In the genomic region with DNA sequence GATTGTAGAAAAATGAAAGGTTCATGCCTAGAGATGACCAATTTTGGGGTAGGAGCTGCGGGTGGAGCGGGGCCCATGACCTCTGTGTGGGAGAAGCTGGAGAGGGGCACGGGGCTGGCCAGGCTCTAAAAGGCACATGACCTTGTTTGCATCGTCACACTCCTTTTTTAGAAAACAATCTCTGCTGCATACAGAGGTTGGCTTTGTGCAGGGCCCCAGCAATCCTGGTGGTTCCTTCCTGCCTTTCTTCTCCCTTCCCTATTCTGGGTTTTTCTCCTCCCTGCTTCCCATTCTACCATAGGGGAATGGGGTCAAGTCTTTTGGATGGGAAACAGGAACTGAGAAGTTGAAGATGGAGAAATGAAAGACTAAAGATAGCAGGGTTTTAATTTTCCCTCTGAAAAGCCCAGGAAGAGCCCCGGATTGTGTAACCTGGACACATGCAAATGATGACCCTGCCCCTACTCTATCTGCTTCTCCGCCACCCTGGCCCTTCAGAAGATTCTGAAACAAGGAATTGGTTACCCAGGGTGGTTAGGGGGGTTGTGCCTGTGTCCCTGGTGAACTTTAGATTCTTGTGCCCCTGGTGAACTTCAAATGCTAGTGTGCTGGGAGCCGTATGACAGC, we compare ENCODE assay signal across 1 cellular context.
TF ChIP-seq lines count a peak whose summit lies in the region.

No MANE protein-coding gene starts in this region.

TF ChIP-seq in HepG2, 621 proteins besides CTCF, POLR2A, EP300 and RAD21:
- TF ChIP-seq SRSF9 (IDR thresholded peaks at IDR 0.05; ENCODE audit: borderline replicate concordance, insufficient read depth, low read depth, low read length, poor library complexity, severe bottlenecking) (no peak), KLF9 (CRISPR knock-in tag; IDR thresholded peaks at IDR 0.05; ENCODE audit: low read depth) (no peak), ETV5 (CRISPR knock-in tag; IDR thresholded peaks at IDR 0.05; ENCODE audit: borderline replicate concordance) (no peak), ZNF780A (CRISPR knock-in tag; IDR thresholded peaks at IDR 0.05) (no peak), ZFX (CRISPR knock-in tag; IDR thresholded peaks at IDR 0.05; ENCODE audit: low read depth) (0 out of 2 replicates have a peak, but pooled peaks have one; percentile 9)
